Comparison of ENCODE assay signal across 25 cellular contexts in the genomic region with DNA sequence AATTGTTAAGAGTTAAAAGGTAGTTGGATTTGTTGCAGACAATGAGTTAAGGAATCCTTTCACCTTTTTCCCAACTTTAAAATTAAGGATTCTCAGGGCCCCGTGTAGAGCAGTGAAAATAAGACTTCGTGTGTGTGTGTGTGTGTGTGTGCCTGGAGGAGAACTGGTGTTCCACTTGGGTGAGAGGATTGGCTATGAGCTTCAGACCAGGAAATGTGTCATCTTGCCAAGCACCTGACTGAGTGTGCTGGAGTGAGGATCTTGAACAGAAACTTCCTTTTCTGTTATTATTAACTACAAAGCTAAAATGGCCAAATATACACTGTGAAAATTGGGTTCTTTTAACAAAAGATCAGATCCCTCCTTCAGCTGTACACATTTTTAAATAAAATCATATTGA.
"Had no signal": no experiment of that assay in that cellular context is flagged by ENCODE, and none has a peak within 500 bp of the region (broad histone marks: within the 10 kb centered on the region; RNA-seq: fewer than 3 reads in every experiment).

No MANE protein-coding gene starts in this region.

- DNase-seq: activated CD4-positive, alpha-beta T cell treated with anti-CD3 and anti-CD28 coated beads, Interleukin-2, amount 10 ng/mL, durations not matched to agents 7 days and 5 days; activated CD8-positive, alpha-beta memory T cell treated with anti-CD3 and anti-CD28 coated beads, Interleukin-2, amount 50 U/mL, for 48 hours; activated effector memory CD4-positive, alpha-beta T cell treated with Interleukin-2 at 50 U/mL for 16 hours; activated naive CD4-positive, alpha-beta T cell treated with anti-CD3 and anti-CD28 coated beads, Interleukin-2, amount 10 ng/mL, durations not matched to agents 7 days and 5 days; activated naive CD8-positive, alpha-beta T cell treated with anti-CD3 and anti-CD28 coated beads, Interleukin-2, amount 50 U/mL, for 24 hours; activated T-cell treated with anti-CD3 and anti-CD28 coated beads, Interleukin-2, amount 50 U/mL, for 48 hours; anterior cingulate cortex; colonic mucosa; endodermal cell; immature natural killer cell; left colon; lower lobe of right lung; stimulated activated CD4-positive, alpha-beta T cell treated with anti-CD3 and anti-CD28 coated beads, Interleukin-4, amount 100 ng/mL, for 24 hours; testis had no signal

- H3K27me3 Mint-ChIP-seq: activated CD4-positive, alpha-beta T cell treated with anti-CD3 and anti-CD28 coated beads, Interleukin-2, amount 10 ng/mL, durations not matched to agents 7 days and 5 days; activated naive CD4-positive, alpha-beta T cell treated with anti-CD3 and anti-CD28 coated beads, Interleukin-2, amount 10 ng/mL, durations not matched to agents 7 days and 5 days; activated naive CD8-positive, alpha-beta T cell treated with anti-CD3 and anti-CD28 coated beads, Interleukin-2, amount 50 U/mL, for 24 hours; brain; central memory CD8-positive, alpha-beta T cell; natural killer cell treated with Interleukin-12 subunit alpha and Interleukin-12 subunit beta and Interleukin-15 and Interleukin-18, amount 100 ng/mL, for 72 hours; stimulated activated memory B cell treated with anti-CD40 and anti-IgM and Interleukin-4, amounts not matched to agents 10 μg/mL and 1 μg/mL and 100 μg/mL, for 72 hours had no signal

- H3K9ac ChIP-seq: parathyroid adenoma had no signal

- H3K4me3 ChIP-seq: colonic mucosa, gastroesophageal sphincter, lower lobe of right lung, smooth muscle cell, testis, upper lobe of left lung had no signal

- H3K79me2 ChIP-seq: parathyroid adenoma had no signal

- H3K4me1 Mint-ChIP-seq: activated CD4-positive, alpha-beta T cell treated with anti-CD3 and anti-CD28 coated beads, Interleukin-2, amount 10 ng/mL, durations not matched to agents 7 days and 5 days; activated naive CD4-positive, alpha-beta T cell treated with anti-CD3 and anti-CD28 coated beads, Interleukin-2, amount 10 ng/mL, durations not matched to agents 7 days and 5 days; activated naive CD8-positive, alpha-beta T cell treated with anti-CD3 and anti-CD28 coated beads, Interleukin-2, amount 50 U/mL, for 24 hours; brain; central memory CD8-positive, alpha-beta T cell; immature natural killer cell; stimulated activated memory B cell treated with anti-CD40 and anti-IgM and Interleukin-4, amounts not matched to agents 10 μg/mL and 1 μg/mL and 100 μg/mL, for 72 hours had no signal

- H3K27ac Mint-ChIP-seq: activated CD4-positive, alpha-beta T cell treated with anti-CD3 and anti-CD28 coated beads, Interleukin-2, amount 10 ng/mL, durations not matched to agents 7 days and 5 days; activated naive CD4-positive, alpha-beta T cell treated with anti-CD3 and anti-CD28 coated beads, Interleukin-2, amount 10 ng/mL, durations not matched to agents 7 days and 5 days; activated naive CD8-positive, alpha-beta T cell treated with anti-CD3 and anti-CD28 coated beads, Interleukin-2, amount 50 U/mL, for 24 hours; brain; endodermal cell; immature natural killer cell; natural killer cell treated with Interleukin-12 subunit alpha and Interleukin-12 subunit beta and Interleukin-15 and Interleukin-18, amount 100 ng/mL, for 72 hours; stimulated activated memory B cell treated with anti-CD40 and anti-IgM and Interleukin-4, amounts not matched to agents 10 μg/mL and 1 μg/mL and 100 μg/mL, for 72 hours had no signal

- H3K36me3 ChIP-seq: colonic mucosa, gastroesophageal sphincter, lower lobe of right lung, neutrophil, upper lobe of left lung had no signal

- H3K9me3 ChIP-seq: colonic mucosa, gastroesophageal sphincter, lower lobe of right lung, neutrophil, testis, upper lobe of left lung had no signal

- H3K36me3 Mint-ChIP-seq: activated naive CD4-positive, alpha-beta T cell treated with anti-CD3 and anti-CD28 coated beads, Interleukin-2, amount 10 ng/mL, durations not matched to agents 7 days and 5 days; brain; immature natural killer cell; natural killer cell treated with Interleukin-12 subunit alpha and Interleukin-12 subunit beta and Interleukin-15 and Interleukin-18, amount 100 ng/mL, for 72 hours; stimulated activated memory B cell treated with anti-CD40 and anti-IgM and Interleukin-4, amounts not matched to agents 10 μg/mL and 1 μg/mL and 100 μg/mL, for 72 hours had no signal

- H3K4me3 Mint-ChIP-seq: activated CD4-positive, alpha-beta T cell treated with anti-CD3 and anti-CD28 coated beads, Interleukin-2, amount 10 ng/mL, durations not matched to agents 7 days and 5 days; activated naive CD4-positive, alpha-beta T cell treated with anti-CD3 and anti-CD28 coated beads, Interleukin-2, amount 10 ng/mL, durations not matched to agents 7 days and 5 days; activated naive CD8-positive, alpha-beta T cell treated with anti-CD3 and anti-CD28 coated beads, Interleukin-2, amount 50 U/mL, for 24 hours; brain; central memory CD8-positive, alpha-beta T cell; endodermal cell; immature natural killer cell; natural killer cell treated with Interleukin-12 subunit alpha and Interleukin-12 subunit beta and Interleukin-15 and Interleukin-18, amount 100 ng/mL, for 72 hours; stimulated activated memory B cell treated with anti-CD40 and anti-IgM and Interleukin-4, amounts not matched to agents 10 μg/mL and 1 μg/mL and 100 μg/mL, for 72 hours had no signal

- H3K27me3 ChIP-seq: colonic mucosa, gastroesophageal sphincter, neutrophil, testis, upper lobe of left lung had no signal

- H3K4me2 ChIP-seq: smooth muscle cell had no signal

- H2AFZ ChIP-seq: parathyroid adenoma had no signal

- ATAC-seq: activated CD4-positive, CD25-positive, alpha-beta regulatory T cell treated with anti-CD3 and anti-CD28 coated beads, Interleukin-2, amount 50 U/mL, for 24 hours; activated naive CD8-positive, alpha-beta T cell treated with anti-CD3 and anti-CD28 coated beads, Interleukin-2, amount 50 U/mL, for 24 hours; gastroesophageal sphincter; left colon; lower lobe of right lung; natural killer cell treated with Interleukin-12 subunit alpha and Interleukin-12 subunit beta and Interleukin-15 and Interleukin-18, amount 100 ng/mL, for 72 hours; sciatic nerve; stimulated activated memory B cell treated with anti-CD40 and anti-IgM and Interleukin-4, amounts not matched to agents 10 μg/mL and 1 μg/mL and 100 μg/mL, for 72 hours had no signal

- H3K4me1 ChIP-seq: colonic mucosa, gastroesophageal sphincter, lower lobe of right lung, parathyroid adenoma, testis, upper lobe of left lung had no signal

- H3K9me3 Mint-ChIP-seq: activated CD4-positive, alpha-beta T cell treated with anti-CD3 and anti-CD28 coated beads, Interleukin-2, amount 10 ng/mL, durations not matched to agents 7 days and 5 days; activated naive CD4-positive, alpha-beta T cell treated with anti-CD3 and anti-CD28 coated beads, Interleukin-2, amount 10 ng/mL, durations not matched to agents 7 days and 5 days; activated naive CD8-positive, alpha-beta T cell treated with anti-CD3 and anti-CD28 coated beads, Interleukin-2, amount 50 U/mL, for 24 hours; brain; endodermal cell; stimulated activated memory B cell treated with anti-CD40 and anti-IgM and Interleukin-4, amounts not matched to agents 10 μg/mL and 1 μg/mL and 100 μg/mL, for 72 hours had no signal

- H3K27ac ChIP-seq: colonic mucosa, gastroesophageal sphincter, lower lobe of right lung, neutrophil, parathyroid adenoma, testis, upper lobe of left lung had no signal
